In genomic region chr6:159761135-159761872, GRCh38 we compare ENCODE assay signal across 1 cellular context.
A peak's percentile ranks its signal among the peaks of the same experiment; 100 is the strongest.
TF ChIP-seq lines count a peak whose summit lies in the region.

No MANE protein-coding gene starts in this region.

TF ChIP-seq in GM12878, 131 proteins besides CTCF, POLR2A, EP300 and RAD21:
- TF ChIP-seq ZBTB40 (IDR thresholded peaks at IDR 0.05; ENCODE audit: borderline replicate concordance) (peak; percentile 60; the same call in 1 of the 2 replicates), CBX5 (IDR thresholded peaks at IDR 0.05; ENCODE audit: low read depth) (no peak), KDM1A (IDR thresholded peaks at IDR 0.05; ENCODE audit: borderline replicate concordance) (no peak), PML (IDR thresholded peaks at IDR 0.05; ENCODE audit: low read length) (peak; percentile 50; the same call in 1 of the 2 replicates), IKZF2 (IDR thresholded peaks at IDR 0.05) (no peak), STAT3 (IDR thresholded peaks at IDR 0.05; ENCODE audit: low read depth, low read length) (no peak), GABPA (IDR thresholded peaks at IDR 0.05; ENCODE audit: low read depth) (peak; percentile 57), NR2C1 (IDR thresholded peaks at IDR 0.05) (0 out of 2 replicates have a peak, but pooled peaks have one; percentile 9), TAF1 (IDR thresholded peaks at IDR 0.05; ENCODE audit: borderline replicate concordance, low read depth, low read length) (0 out of 2 replicates have a peak, but pooled peaks have one; percentile 6), RCOR1 (conservative IDR thresholded peaks at IDR 0.05; ENCODE audit: low read depth, low read length) (no peak), RUNX3 (IDR thresholded peaks at IDR 0.05; ENCODE audit: low read length) (0 out of 2 replicates have a peak, but pooled peaks have one; percentile 9), MXI1 (IDR thresholded peaks at IDR 0.05; ENCODE audit: low read depth, low read length) (peak; percentile 45; the same call in 1 of the 2 replicates), MEF2B (IDR thresholded peaks at IDR 0.05; ENCODE audit: partially characterized antibody, poor library complexity, severe bottlenecking) (no peak)
